Comparison of ENCODE assay signal across 17 cellular contexts in genomic region chr15:48875241-48875640, GRCh38. TPM values are rescaled to one million over a fixed set of nuclear protein-coding genes. Genes with fewer than 3 reads are reported as not detected.
A peak's percentile ranks its signal among the peaks of the same experiment; 100 is the strongest.
DNase-seq lines count a peak whose midpoint lies in the region; ATAC-seq and TF ChIP-seq lines count a peak whose summit lies in the region.
"Had no signal": no experiment of that assay in that cellular context is flagged by ENCODE, and none has a peak within 500 bp of the region (broad histone marks: within the 10 kb centered on the region; RNA-seq: fewer than 3 reads in every experiment).

No MANE protein-coding gene starts in this region.

- no peak overlapping the region for H3K4me3 ChIP-seq in dorsolateral prefrontal cortex
- H3K4me3 ChIP-seq in naive thymus-derived CD4-positive, alpha-beta T cell (ENCODE audit: low read length), result no peak overlapping the region
- H3K4me3 ChIP-seq: GM23338 had no signal

- TF ChIP-seq CTCF in dorsolateral prefrontal cortex (IDR thresholded peaks at IDR 0.05 in 54 of 56, conservative IDR thresholded peaks at IDR 0.05 in 2 of 56; ENCODE audit: low read depth in 1 of 56, partially characterized antibody in 56 of 56) (no peak), neural crest cell (conservative IDR thresholded peaks at IDR 0.05) (no peak)

- no peaks in the 10 kb centered on the region for H3K9me3 Mint-ChIP-seq in activated T-helper 1 cell treated with anti-CD3 and anti-CD28 coated beads, Interleukin-12 subunit alpha, Interleukin-12 subunit beta, Interleukin-2, Interleukin-4 antibody, amounts not matched to agents 30 ng/mL and 10 ng/mL and 1 ng/mL, durations not matched to agents 14 hours and 24 hours and 36 hours
- H3K9me3 Mint-ChIP-seq in neural crest cell, result no peaks in the 10 kb centered on the region
- H3K9me3 Mint-ChIP-seq in activated naive CD4-positive, alpha-beta T cell treated with anti-CD3 and anti-CD28 coated beads for 36 hours, result peaks cover 2% of the 10 kb centered on the region
- H3K9me3 Mint-ChIP-seq in naive thymus-derived CD4-positive, alpha-beta T cell, result peaks cover 0 to 24% (median 16%) of the 10 kb centered on the region in 11 donors
- no peaks in the 10 kb centered on the region for H3K9me3 Mint-ChIP-seq in effector memory CD8-positive, alpha-beta T cell

- H3K27me3 ChIP-seq in dorsolateral prefrontal cortex, result no peaks in the 10 kb centered on the region
- no peaks in the 10 kb centered on the region for H3K27me3 ChIP-seq in naive thymus-derived CD4-positive, alpha-beta T cell (ENCODE audit: control insufficient read depth in 2 of 2, insufficient read depth in 2 of 2, low read length in 2 of 2)

- intact Hi-C loops in activated T-helper 1 cell treated with anti-CD3 and anti-CD28 coated beads, Interleukin-12 subunit alpha, Interleukin-12 subunit beta, Interleukin-2, Interleukin-4 antibody, amounts not matched to agents 30 ng/mL and 10 ng/mL and 1 ng/mL, durations not matched to agents 14 hours and 24 hours and 36 hours (cut with micrococcal nuclease), result loop anchor here (5.0 kb wide), 2 partner anchors 543 to 747 kb away; partner anchors contain the start of genes DTWD1, DUT and FAM227B
- intact Hi-C loops in dorsolateral prefrontal cortex (cut with DNase I), result loop anchor here (5.0 to 10.0 kb wide), 5 partner anchors 87 to 282 kb away; partner anchors contain the start of genes SECISBP2L (in 2 of the 2), SHC4 (in 2 of the 2) and COPS2 (in 1 of the 2)
- intact Hi-C loops in activated naive CD4-positive, alpha-beta T cell treated with anti-CD3 and anti-CD28 coated beads for 36 hours (cut with micrococcal nuclease), result loop anchor here (5.0 to 10.0 kb wide), 4 partner anchors 187 to 1387 kb away; no protein-coding TSS in a partner anchor
- intact Hi-C loops in naive thymus-derived CD4-positive, alpha-beta T cell (cut with micrococcal nuclease), result loop anchor here (5.0 to 10.0 kb wide), 4 partner anchors 52 to 1890 kb away; partner anchors contain the start of genes DTWD1 (in 1 of the 2), FAM227B (in 1 of the 2) and SPPL2A (in 1 of the 2)

- no peaks in the 10 kb centered on the region for H3K36me3 ChIP-seq in naive thymus-derived CD4-positive, alpha-beta T cell (ENCODE audit: control insufficient read depth in 2 of 3, insufficient read depth in 3 of 3, low read length in 3 of 3)

- H3K36me3 Mint-ChIP-seq in activated T-helper 1 cell treated with anti-CD3 and anti-CD28 coated beads, Interleukin-12 subunit alpha, Interleukin-12 subunit beta, Interleukin-2, Interleukin-4 antibody, amounts not matched to agents 30 ng/mL and 10 ng/mL and 1 ng/mL, durations not matched to agents 14 hours and 24 hours and 36 hours (ENCODE audit: low read depth), result peaks cover 32% of the 10 kb centered on the region
- peaks cover 7% of the 10 kb centered on the region for H3K36me3 Mint-ChIP-seq in neural crest cell (ENCODE audit: low read depth)
- peaks cover 12% of the 10 kb centered on the region for H3K36me3 Mint-ChIP-seq in activated naive CD4-positive, alpha-beta T cell treated with anti-CD3 and anti-CD28 coated beads for 36 hours (ENCODE audit: low read depth)
- H3K36me3 Mint-ChIP-seq in naive thymus-derived CD4-positive, alpha-beta T cell, result peaks cover 11 to 16% (median 13%) of the 10 kb centered on the region in 5 donors
- H3K36me3 Mint-ChIP-seq in effector memory CD8-positive, alpha-beta T cell (ENCODE audit: insufficient read depth), result peaks cover 12% of the 10 kb centered on the region

- no peak overlapping the region for H3K4me3 Mint-ChIP-seq in activated T-helper 1 cell treated with anti-CD3 and anti-CD28 coated beads, Interleukin-12 subunit alpha, Interleukin-12 subunit beta, Interleukin-2, Interleukin-4 antibody, amounts not matched to agents 30 ng/mL and 10 ng/mL and 1 ng/mL, durations not matched to agents 14 hours and 24 hours and 36 hours
- peak overlapping the region; percentile 7 for H3K4me3 Mint-ChIP-seq in neural crest cell
- H3K4me3 Mint-ChIP-seq in activated naive CD4-positive, alpha-beta T cell treated with anti-CD3 and anti-CD28 coated beads for 36 hours, result no peak overlapping the region
- no peak overlapping the region for H3K4me3 Mint-ChIP-seq in naive thymus-derived CD4-positive, alpha-beta T cell
- H3K4me3 Mint-ChIP-seq in effector memory CD8-positive, alpha-beta T cell, result no peak overlapping the region
- H3K4me3 Mint-ChIP-seq: CD4-positive, alpha-beta memory T cell; GM23338 had no signal

- peaks cover 4 to 17% of the 10 kb centered on the region in 2 donors for H3K4me1 ChIP-seq in naive thymus-derived CD4-positive, alpha-beta T cell (ENCODE audit: control insufficient read depth in 2 of 2, insufficient read depth in 2 of 2, low read length in 2 of 2)

- peak overlapping the region; percentile 14 for H3K27ac Mint-ChIP-seq in activated T-helper 1 cell treated with anti-CD3 and anti-CD28 coated beads, Interleukin-12 subunit alpha, Interleukin-12 subunit beta, Interleukin-2, Interleukin-4 antibody, amounts not matched to agents 30 ng/mL and 10 ng/mL and 1 ng/mL, durations not matched to agents 14 hours and 24 hours and 36 hours
- no peak overlapping the region for H3K27ac Mint-ChIP-seq in neural crest cell (ENCODE audit: unreplicated experiment)
- H3K27ac Mint-ChIP-seq in activated naive CD4-positive, alpha-beta T cell treated with anti-CD3 and anti-CD28 coated beads for 36 hours, result no peak overlapping the region
- no peak overlapping the region for H3K27ac Mint-ChIP-seq in naive thymus-derived CD4-positive, alpha-beta T cell
- H3K27ac Mint-ChIP-seq in effector memory CD8-positive, alpha-beta T cell, result no peak overlapping the region
- H3K27ac Mint-ChIP-seq: B cell, GM23338 had no signal

- H3K9me3 ChIP-seq in naive thymus-derived CD4-positive, alpha-beta T cell (ENCODE audit: control insufficient read depth in 2 of 3, low read length in 3 of 3), result no peaks in the 10 kb centered on the region

- no peaks in the 10 kb centered on the region for H3K27me3 Mint-ChIP-seq in activated T-helper 1 cell treated with anti-CD3 and anti-CD28 coated beads, Interleukin-12 subunit alpha, Interleukin-12 subunit beta, Interleukin-2, Interleukin-4 antibody, amounts not matched to agents 30 ng/mL and 10 ng/mL and 1 ng/mL, durations not matched to agents 14 hours and 24 hours and 36 hours (ENCODE audit: insufficient read depth)
- peaks cover 5% of the 10 kb centered on the region for H3K27me3 Mint-ChIP-seq in neural crest cell (ENCODE audit: low read depth)
- H3K27me3 Mint-ChIP-seq in activated naive CD4-positive, alpha-beta T cell treated with anti-CD3 and anti-CD28 coated beads for 36 hours (ENCODE audit: low read depth), result peaks cover 22% of the 10 kb centered on the region
- H3K27me3 Mint-ChIP-seq in naive thymus-derived CD4-positive, alpha-beta T cell, result peaks cover 8 to 47% (median 35%) of the 10 kb centered on the region in 5 donors
- H3K27me3 Mint-ChIP-seq in effector memory CD8-positive, alpha-beta T cell, result peaks cover 44 to 45% of the 10 kb centered on the region in 2 donors

- CTCF ChIA-PET in activated naive CD4-positive, alpha-beta T cell treated with anti-CD3 and anti-CD28 coated beads for 36 hours (lab: Charles Lee), result interaction anchor here (0.6 to 0.9 kb wide), 2 partner anchors 13 to 1154 kb away, joined by 4 to 5 read pairs; no protein-coding TSS in a partner anchor
- CTCF ChIA-PET in naive thymus-derived CD4-positive, alpha-beta T cell (lab: Charles Lee), result interaction anchor here (0.6 kb wide), 1 partner anchor 1682 kb away, joined by 3 read pairs; no protein-coding TSS in a partner anchor

- H3K27ac ChIP-seq in dorsolateral prefrontal cortex, result peak overlapping the region in 49 of 59 donors; percentile 4 to 97 (median 52)
- H3K27ac ChIP-seq in naive thymus-derived CD4-positive, alpha-beta T cell (ENCODE audit: low read depth, low read length), result no peak overlapping the region
- H3K27ac ChIP-seq: HL-60 had no signal

- no peak for ATAC-seq in GM21825 (IDR thresholded peaks at IDR 0.05; ENCODE audit: unreplicated experiment)
- no peak for ATAC-seq in naive thymus-derived CD4-positive, alpha-beta T cell
- no peak for ATAC-seq in effector memory CD8-positive, alpha-beta T cell (replicated peaks)
- ATAC-seq: GM23338 had no signal

- no peak for DNase-seq in activated T-helper 1 cell treated with anti-CD3 and anti-CD28 coated beads, Interleukin-12 subunit alpha, Interleukin-12 subunit beta, Interleukin-2, Interleukin-4 antibody, amounts not matched to agents 30 ng/mL and 10 ng/mL and 1 ng/mL, durations not matched to agents 14 hours and 24 hours and 36 hours (ENCODE audit: low spot score)
- DNase-seq in dorsolateral prefrontal cortex (no peak), neural crest cell (ENCODE audit: low read depth, low spot score) (no peak)
- DNase-seq in activated naive CD4-positive, alpha-beta T cell treated with anti-CD3 and anti-CD28 coated beads for 36 hours, result no peak
- DNase-seq in naive thymus-derived CD4-positive, alpha-beta T cell, result no peak
- DNase-seq in effector memory CD8-positive, alpha-beta T cell, result no peak
- DNase-seq: C1 segment of cervical spinal cord; CD4-positive, alpha-beta memory T cell; COR-L47; DMS153; DMS79 treated with DMSO at 0.1 percent for 48 hours; EL; H7 had no signal

- H3K4me1 Mint-ChIP-seq in activated T-helper 1 cell treated with anti-CD3 and anti-CD28 coated beads, Interleukin-12 subunit alpha, Interleukin-12 subunit beta, Interleukin-2, Interleukin-4 antibody, amounts not matched to agents 30 ng/mL and 10 ng/mL and 1 ng/mL, durations not matched to agents 14 hours and 24 hours and 36 hours (ENCODE audit: low read depth), result peaks cover 48% of the 10 kb centered on the region
- peaks cover 30% of the 10 kb centered on the region for H3K4me1 Mint-ChIP-seq in neural crest cell
- peaks cover 20% of the 10 kb centered on the region for H3K4me1 Mint-ChIP-seq in activated naive CD4-positive, alpha-beta T cell treated with anti-CD3 and anti-CD28 coated beads for 36 hours (ENCODE audit: low read depth)
- H3K4me1 Mint-ChIP-seq in naive thymus-derived CD4-positive, alpha-beta T cell, result peaks cover 11 to 33% (median 25%) of the 10 kb centered on the region in 7 donors
- peaks cover 17 to 21% of the 10 kb centered on the region in 2 donors for H3K4me1 Mint-ChIP-seq in effector memory CD8-positive, alpha-beta T cell (ENCODE audit: low read depth in 2 of 2)

- POLR2A ChIA-PET in naive thymus-derived CD4-positive, alpha-beta T cell (lab: Charles Lee), result no interaction called here

RNA-seq across cellular contexts. Expression of gene EID1, which starts 2.7 kb away (rescaled TPM):
- 177 and 183 TPM in 2 replicates for total RNA-seq in activated T-helper 1 cell treated with anti-CD3 and anti-CD28 coated beads, Interleukin-12 subunit alpha, Interleukin-12 subunit beta, Interleukin-2, Interleukin-4 antibody, amounts not matched to agents 30 ng/mL and 10 ng/mL and 1 ng/mL, durations not matched to agents 14 hours and 24 hours and 36 hours
- total RNA-seq in dorsolateral prefrontal cortex (100 to 1,000 TPM; 107 to 240 (median 184) TPM), neural crest cell (212 and 223 TPM in 2 replicates)
- total RNA-seq in activated naive CD4-positive, alpha-beta T cell treated with anti-CD3 and anti-CD28 coated beads for 36 hours, result 10 to 100 TPM; 43.2 to 48.4 TPM
- total RNA-seq in naive thymus-derived CD4-positive, alpha-beta T cell, result 10 to 100 TPM; 40.3 to 96.0 (median 56.5) TPM
- polyA plus RNA-seq in naive thymus-derived CD4-positive, alpha-beta T cell, result 100 to 1,000 TPM; 141 to 196 TPM
